Comparison of ENCODE assay signal across 9 cellular contexts in the genomic region with DNA sequence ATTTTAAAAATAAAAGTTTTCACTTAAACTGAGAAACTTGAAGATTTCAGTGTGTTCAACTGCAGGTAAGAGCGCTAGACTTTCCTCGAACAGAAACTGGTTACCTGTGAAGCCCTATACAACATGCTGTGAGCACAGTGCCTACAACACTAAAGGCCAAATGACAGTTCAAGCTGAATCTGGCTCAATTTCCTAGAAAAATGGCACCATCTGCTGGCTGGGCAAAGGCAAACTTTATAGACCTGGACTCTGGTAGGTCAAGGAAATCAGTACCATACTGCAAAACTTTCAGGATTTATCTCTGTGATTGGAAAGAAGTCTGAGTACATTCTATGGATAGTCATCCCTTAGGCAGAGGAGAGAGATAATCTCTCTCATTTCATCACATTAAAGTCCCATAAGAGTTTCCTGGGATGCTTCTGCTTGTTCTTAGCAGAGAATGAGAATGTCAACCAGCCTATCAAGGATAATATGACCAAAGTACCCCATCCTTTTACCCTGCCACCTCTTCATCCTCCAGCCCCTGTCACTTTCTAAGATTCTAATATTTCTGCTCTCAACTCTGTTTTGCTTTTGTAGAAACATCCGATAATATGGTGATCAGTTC. TPM values are rescaled to one million over a fixed set of nuclear protein-coding genes. Genes with fewer than 3 reads are reported as not detected.
DNase-seq lines count a peak whose midpoint lies in the region; ATAC-seq and TF ChIP-seq lines count a peak whose summit lies in the region.
"Had no signal": no experiment of that assay in that cellular context is flagged by ENCODE, and none has a peak within 500 bp of the region (broad histone marks: within the 10 kb centered on the region; RNA-seq: fewer than 3 reads in every experiment).

No MANE protein-coding gene starts in this region.

- H3K4me1 ChIP-seq in H9 (ENCODE audit: insufficient read depth, low read length), result no peaks in the 10 kb centered on the region
- H3K4me1 ChIP-seq in aorta (ENCODE audit: control insufficient read depth in 1 of 2, insufficient read depth in 2 of 2, low read length in 2 of 2), result no peaks in the 10 kb centered on the region

- no peak overlapping the region for H4K5ac ChIP-seq in H9 (ENCODE audit: insufficient read length, low read depth, low read length)

- intact Hi-C loops in aorta (cut with DNase I), result loop anchor here (1.0 to 10.0 kb wide), 3 partner anchors 53 to 225 kb away; a partner anchor contains a TSS

- H3K27ac ChIP-seq in H9 (ENCODE audit: insufficient read length, low read depth, low read length) (no peak overlapping the region), aorta (ENCODE audit: low read depth in 1 of 2, low read length in 2 of 2) (no peak overlapping the region)

- no peaks in the 10 kb centered on the region for H3K23me2 ChIP-seq in H9 (ENCODE audit: insufficient read length, low read depth, low read length, poor library complexity, severe bottlenecking)

- H3K9me3 ChIP-seq in H9 (ENCODE audit: control insufficient read depth, low read depth, low read length), result no peaks in the 10 kb centered on the region
- H3K9me3 ChIP-seq in aorta (ENCODE audit: control insufficient read depth, low read length), result no peaks in the 10 kb centered on the region

- no peak overlapping the region for H4K91ac ChIP-seq in H9 (ENCODE audit: insufficient read length, low read depth, low read length)

- H3K27ac Mint-ChIP-seq in H9, result no peak overlapping the region

- no peak overlapping the region for H3K18ac ChIP-seq in H9 (ENCODE audit: insufficient read length, low read depth, low read length)

- H2BK20ac ChIP-seq in H9 (ENCODE audit: low read depth, low read length, poor library complexity, severe bottlenecking), result no peak overlapping the region

- H3K79me2 ChIP-seq in H9 (ENCODE audit: insufficient read depth, low read length), result no peaks in the 10 kb centered on the region

- no peak overlapping the region for H3K4me3 Mint-ChIP-seq in H9
- H3K4me3 Mint-ChIP-seq: naive B cell had no signal

- H3K23ac ChIP-seq in H9 (ENCODE audit: insufficient read length, low read depth, low read length), result no peak overlapping the region

- no peak overlapping the region for H3K4me3 ChIP-seq in aorta (ENCODE audit: low read length in 2 of 2)

- H3K9ac ChIP-seq in H9 (ENCODE audit: extremely low read depth, insufficient read length, low read length), result no peak overlapping the region

- no peak overlapping the region for H2BK15ac ChIP-seq in H9 (ENCODE audit: low read depth, low read length)

- no peak overlapping the region for H3K4ac ChIP-seq in H9 (ENCODE audit: low read depth, low read length)

- no peak overlapping the region for H3K4me2 ChIP-seq in H9 (ENCODE audit: insufficient read depth, insufficient read length, low read length)

- no peaks in the 10 kb centered on the region for H3K36me3 ChIP-seq in aorta (ENCODE audit: control insufficient read depth in 1 of 2, insufficient read depth in 2 of 2, low read length in 1 of 2)

- no peak overlapping the region for H2BK5ac ChIP-seq in H9 (ENCODE audit: insufficient read length, low read length)

- no peak overlapping the region for H2BK12ac ChIP-seq in H9 (ENCODE audit: insufficient read length, low read depth, low read length)

- H2AK5ac ChIP-seq in H9 (ENCODE audit: insufficient read length, low read length), result no peak overlapping the region

- H3K56ac ChIP-seq in H9 (ENCODE audit: insufficient read length, low read depth, low read length), result no peak overlapping the region

- DNase-seq in DMS114 treated with DMSO at 0.1 percent for 48 hours (lab: John Stamatoyannopoulos, UW; ENCODE audit: unreplicated experiment), result peak; percentile 6
- peak; percentile 73 for DNase-seq in H9
- DNase-seq in NCI-H510A treated with DMSO at 0.1 percent for 48 hours (lab: John Stamatoyannopoulos, UW), result peak; percentile 91
- peak; percentile 36 for DNase-seq in cerebellar cortex (ENCODE audit: low spot score)
- peak; percentile 87 for DNase-seq in medulla oblongata (ENCODE audit: extremely low spot score)
- no peak for DNase-seq in aorta
- DNase-seq: naive B cell had no signal

- H3T11ph ChIP-seq in H9 (ENCODE audit: low read length), result no peak overlapping the region

- no peak overlapping the region for H3K14ac ChIP-seq in H9 (ENCODE audit: insufficient read depth, low read length)

- ATAC-seq in HG03039 (IDR thresholded peaks at IDR 0.05; ENCODE audit: unreplicated experiment), result no peak
- no peak for ATAC-seq in aorta (ENCODE audit: low FRiP score)
- ATAC-seq in HG03139 (IDR thresholded peaks at IDR 0.05; ENCODE audit: unreplicated experiment), result no peak

- H2AFZ ChIP-seq in H9 (ENCODE audit: low read length), result no peak overlapping the region

- H2BK120ac ChIP-seq in H9 (ENCODE audit: low read depth, low read length, poor library complexity, severe bottlenecking), result no peak overlapping the region

- no peaks in the 10 kb centered on the region for H3K79me1 ChIP-seq in H9 (ENCODE audit: insufficient read depth, low read depth, low read length, poor library complexity, severe bottlenecking)

- H3K27me3 ChIP-seq in H9 (ENCODE audit: insufficient read depth, low read length) (no peaks in the 10 kb centered on the region), aorta (ENCODE audit: control insufficient read depth in 1 of 2, insufficient read depth in 2 of 2, low read length in 1 of 2) (no peaks in the 10 kb centered on the region)

- H3K36me3 Mint-ChIP-seq in H9 (ENCODE audit: insufficient read depth in 1 of 3, low read depth in 3 of 3), result no peaks in the 10 kb centered on the region
- H3K36me3 Mint-ChIP-seq: naive B cell had no signal

- WGBS in H9 (ENCODE audit: extremely low coverage, insufficient read length, low lambda C conversion rate), result no CpG with 5 or more reads among the region's 3 CpGs
- WGBS in aorta, 2 donors, result 64 to 65% methylated on average over 3 of the region's 3 CpGs

- H4K20me1 ChIP-seq in H9 (ENCODE audit: control insufficient read depth, insufficient read depth, insufficient read length), result no peaks in the 10 kb centered on the region

- no peaks in the 10 kb centered on the region; a peak in 1 of 5 replicates for H3K9me3 Mint-ChIP-seq in H9
- H3K9me3 Mint-ChIP-seq: naive B cell had no signal

- no peak overlapping the region for H4K8ac ChIP-seq in H9 (replicated peaks; ENCODE audit: insufficient read length, low read depth, low read length)

- peak; percentile 78 for TF ChIP-seq CTCF in H9 (conservative IDR thresholded peaks at IDR 0.05)

- peaks cover 3% of the 10 kb centered on the region in 2 experiments for H3K4me1 Mint-ChIP-seq in H9
- H3K4me1 Mint-ChIP-seq: naive B cell had no signal

- H3K27me3 Mint-ChIP-seq in H9 (ENCODE audit: low read depth), result peaks cover 1% of the 10 kb centered on the region; the same call in 1 of the 2 replicates

RNA-seq across cellular contexts. Expression of a gene that starts 31.8 kb away (rescaled TPM):
- 7.8 and 8.4 TPM in 2 replicates for total RNA-seq in H9 (2021)
- not detected for total RNA-seq in aorta
- polyA plus RNA-seq in aorta, result not detected

Comparison
In these comparisons a context has a peak if more than half of its experiments do, and no peak if none do; other contexts are left out.
1. DNase-seq: peak in DMS114 treated with DMSO at 0.1 percent for 48 hours (single experiment), H9 (single experiment), NCI-H510A treated with DMSO at 0.1 percent for 48 hours (single experiment), cerebellar cortex (single experiment) and medulla oblongata (single experiment); none in aorta (0 of 2).